ENCODE assay signal across 14 cellular contexts in genomic region chr18:58965291-58965929, GRCh38.
DNase-seq lines count a peak whose midpoint lies in the region; ATAC-seq, FAIRE-seq and TF ChIP-seq lines count a peak whose summit lies in the region.
"Had no signal": no experiment of that assay in that cellular context is flagged by ENCODE, and none has a peak within 500 bp of the region (broad histone marks: within the 10 kb centered on the region; RNA-seq: fewer than 3 reads in every experiment).

No MANE protein-coding gene starts in this region.

- H3K79me1 ChIP-seq in neuronal stem cell (ENCODE audit: low read depth, low read length): no peaks in the 10 kb centered on the region

- CTCF ChIA-PET in A549 (lab: Yijun Ruan, JAX): no interaction called here

- no peak overlapping the region for H3K14ac ChIP-seq in neuronal stem cell (ENCODE audit: low read length)

- H2AK5ac ChIP-seq in neuronal stem cell (ENCODE audit: low read depth, low read length): no peak overlapping the region

- H3K36me3 Mint-ChIP-seq in astrocyte (ENCODE audit: low read depth, unreplicated experiment): peaks cover 22% of the 10 kb centered on the region
- H3K36me3 Mint-ChIP-seq: natural killer cell had no signal

- no peaks in the 10 kb centered on the region for H3K9me3 Mint-ChIP-seq in astrocyte (ENCODE audit: unreplicated experiment)
- H3K9me3 Mint-ChIP-seq: activated naive CD4-positive, alpha-beta T cell treated with anti-CD3 and anti-CD28 coated beads for 36 hours; natural killer cell had no signal

- H3K9ac ChIP-seq in astrocyte (ENCODE audit: low read length): no peak overlapping the region
- H3K9ac ChIP-seq in neuronal stem cell (ENCODE audit: low read depth, low read length, poor library complexity): no peak overlapping the region

- no peak for TF ChIP-seq RAD21 in A549 (conservative IDR thresholded peaks at IDR 0.05 in 1 of 2, IDR thresholded peaks at IDR 0.05 in 1 of 2)

- no peak overlapping the region for H3K23ac ChIP-seq in neuronal stem cell (ENCODE audit: low read depth, low read length, poor library complexity)

- TF ChIP-seq POLR2A in A549 (IDR thresholded peaks at IDR 0.05; ENCODE audit: low read length): no peak

- no peak overlapping the region for H2BK5ac ChIP-seq in neuronal stem cell (ENCODE audit: low read length)

- H3K4me2 ChIP-seq in A549 (no peak overlapping the region), astrocyte (ENCODE audit: low read length) (no peak overlapping the region), neuronal stem cell (ENCODE audit: insufficient read depth, low read length, poor library complexity, severe bottlenecking) (peak overlapping the region; percentile 26)

- no peak overlapping the region for H2AFZ ChIP-seq in astrocyte (ENCODE audit: low read depth, low read length)
- H2AFZ ChIP-seq in neuronal stem cell (ENCODE audit: low read length): no peak overlapping the region

- peaks cover 20% of the 10 kb centered on the region for H4K20me1 ChIP-seq in astrocyte (ENCODE audit: insufficient read depth, low read length)

- ATAC-seq in A549: no peak
- no peak for ATAC-seq in GM21423 (IDR thresholded peaks at IDR 0.05; ENCODE audit: unreplicated experiment)
- no peak for ATAC-seq in HG02970 (IDR thresholded peaks at IDR 0.05; ENCODE audit: low FRiP score, unreplicated experiment)
- ATAC-seq: natural killer cell had no signal

- peaks cover 31% of the 10 kb centered on the region for H3K79me2 ChIP-seq in astrocyte (ENCODE audit: insufficient read depth, low read length)

- H4K8ac ChIP-seq in neuronal stem cell (ENCODE audit: low read depth, low read length): no peak overlapping the region

- H2BK15ac ChIP-seq in neuronal stem cell (ENCODE audit: low read length): no peak overlapping the region

- peak overlapping the region; percentile 35 to 68; a peak in 4 of 6 replicates for H3K27ac ChIP-seq in A549
- H3K27ac ChIP-seq in astrocyte (ENCODE audit: low read depth, low read length): no peak overlapping the region
- peak overlapping the region; percentile 5 for H3K27ac ChIP-seq in neuronal stem cell (replicated peaks; ENCODE audit: low read length)

- H3K4me3 ChIP-seq in A549 (no peak overlapping the region), astrocyte (ENCODE audit: insufficient read depth, low read depth, low read length) (no peak overlapping the region), neuronal stem cell (ENCODE audit: low read length in 2 of 2) (no peak overlapping the region)

- no peak overlapping the region for H4K91ac ChIP-seq in neuronal stem cell (ENCODE audit: low read depth, low read length, poor library complexity)

- H3K27me3 ChIP-seq in astrocyte (ENCODE audit: insufficient read depth, low read length): no peaks in the 10 kb centered on the region
- H3K27me3 ChIP-seq in neuronal stem cell (ENCODE audit: control insufficient read depth in 3 of 3, insufficient read depth in 3 of 3, low read depth in 1 of 3, low read length in 3 of 3): no peaks in the 10 kb centered on the region
- H3K27me3 ChIP-seq: BE2C had no signal

- no peak overlapping the region for H3K4ac ChIP-seq in neuronal stem cell (ENCODE audit: low read length)

- H2BK12ac ChIP-seq in neuronal stem cell (ENCODE audit: low read length): no peak overlapping the region

- TF ChIP-seq CTCF in A549 (IDR thresholded peaks at IDR 0.05): no peak
- no peak for TF ChIP-seq CTCF in astrocyte (IDR thresholded peaks at IDR 0.05; ENCODE audit: insufficient read depth, low read depth, low read length)

- peaks cover 21% of the 10 kb centered on the region for H3K36me3 ChIP-seq in astrocyte (ENCODE audit: insufficient read depth, low read length)
- H3K36me3 ChIP-seq in neuronal stem cell (replicated peaks in 1 of 2; ENCODE audit: control insufficient read depth in 2 of 2, insufficient read depth in 2 of 2, low read length in 2 of 2): peaks cover 17 to 87% of the 10 kb centered on the region in 2 donors
- H3K36me3 ChIP-seq: BE2C had no signal

- peaks cover 17% of the 10 kb centered on the region for H3K4me1 Mint-ChIP-seq in astrocyte (ENCODE audit: low read depth, unreplicated experiment)
- H3K4me1 Mint-ChIP-seq: natural killer cell had no signal

- POLR2A ChIA-PET in A549 (lab: Yijun Ruan, JAX): no interaction called here

- no peaks in the 10 kb centered on the region for H3K27me3 Mint-ChIP-seq in astrocyte (ENCODE audit: low read depth, unreplicated experiment)

- TF ChIP-seq EP300 in A549 (IDR thresholded peaks at IDR 0.05): no peak

- no peak overlapping the region for H3K4me3 Mint-ChIP-seq in astrocyte (ENCODE audit: unreplicated experiment)
- H3K4me3 Mint-ChIP-seq: activated naive CD4-positive, alpha-beta T cell treated with anti-CD3 and anti-CD28 coated beads for 36 hours; natural killer cell had no signal

- H3K4me1 ChIP-seq in A549: peaks cover 30% of the 10 kb centered on the region; the same call in 2 of the 3 replicates
- H3K4me1 ChIP-seq in astrocyte (ENCODE audit: insufficient read depth, low read length): peaks cover 5% of the 10 kb centered on the region
- peaks cover 0 to 7% of the 10 kb centered on the region in 2 donors for H3K4me1 ChIP-seq in neuronal stem cell (ENCODE audit: control insufficient read depth in 2 of 2, insufficient read depth in 1 of 2, low read depth in 1 of 2, low read length in 2 of 2)
- H3K4me1 ChIP-seq: BE2C had no signal

- no peak overlapping the region for H2BK120ac ChIP-seq in neuronal stem cell (ENCODE audit: low read depth, low read length)

- DNase-seq in A549 (ENCODE audit: low read depth in 1 of 2, low spot score in 1 of 2): no peak
- no peak for DNase-seq in GM18507 (ENCODE audit: extremely low spot score, insufficient read length, low read depth)
- DNase-seq in astrocyte (ENCODE audit: low read depth): no peak
- DNase-seq in neuronal stem cell (ENCODE audit: low spot score): no peak
- no peak for DNase-seq in NCI-H2029 treated with DMSO at 0.1 percent for 48 hours (lab: John Stamatoyannopoulos, UW)
- DNase-seq in activated T-cell treated with anti-CD3 and anti-CD28 coated beads, Interleukin-2, amount 50 U/mL, for 48 hours: no peak
- DNase-seq: activated naive CD4-positive, alpha-beta T cell treated with anti-CD3 and anti-CD28 coated beads for 36 hours; BE2C; foreskin fibroblast; islet precursor cell; natural killer cell; T-helper 9 cell had no signal

- H3K18ac ChIP-seq in neuronal stem cell (ENCODE audit: low read length): no peak overlapping the region

- no peaks in the 10 kb centered on the region for H3K9me3 ChIP-seq in A549
- no peaks in the 10 kb centered on the region for H3K9me3 ChIP-seq in astrocyte (ENCODE audit: insufficient read depth, low read depth, low read length)
- no peaks in the 10 kb centered on the region for H3K9me3 ChIP-seq in neuronal stem cell (replicated peaks in 1 of 2; ENCODE audit: control insufficient read depth in 2 of 2, insufficient read depth in 1 of 2, low read depth in 1 of 2, low read length in 2 of 2)
- H3K9me3 ChIP-seq: BE2C had no signal

- no peak for FAIRE-seq in A549 (lab: Jason Lieb, UNC)
- FAIRE-seq in GM18507 (lab: Jason Lieb, UNC): peak; percentile 72
- FAIRE-seq in astrocyte (lab: Jason Lieb, UNC): peak; percentile 32

- WGBS in A549 (ENCODE audit: missing lambda C conversion rate): 90% methylated on average over 4 of the region's 4 CpGs
- WGBS in neuronal stem cell (ENCODE audit: extremely low coverage in 2 of 2, insufficient read length in 2 of 2, insufficient replicate concordance in 1 of 2), 2 donors: no CpG with 5 or more reads among the region's 4 CpGs

- H3K27ac Mint-ChIP-seq in astrocyte (ENCODE audit: unreplicated experiment): no peak overlapping the region
- H3K27ac Mint-ChIP-seq: activated naive CD4-positive, alpha-beta T cell treated with anti-CD3 and anti-CD28 coated beads for 36 hours; natural killer cell had no signal

TF ChIP-seq in A549, 52 proteins besides CTCF, POLR2A, EP300 and RAD21 (continues in another document):
- TF ChIP-seq ELK1 (IDR thresholded peaks at IDR 0.05; ENCODE audit: low read depth, low read length): no peak
- no peak for TF ChIP-seq CHD4 (IDR thresholded peaks at IDR 0.05; ENCODE audit: borderline replicate concordance)
- no peak for TF ChIP-seq RNF2 (IDR thresholded peaks at IDR 0.05; ENCODE audit: borderline replicate concordance, low read depth)
- no peak for TF ChIP-seq HOXB5 (CRISPR knock-in tag; IDR thresholded peaks at IDR 0.05)
- TF ChIP-seq SMC3 (IDR thresholded peaks at IDR 0.05): no peak
- no peak for TF ChIP-seq CHD2 (IDR thresholded peaks at IDR 0.05; ENCODE audit: low read length, partially characterized antibody)
- no peak for TF ChIP-seq PHF8 (IDR thresholded peaks at IDR 0.05; ENCODE audit: borderline replicate concordance, low read depth)
- no peak for TF ChIP-seq MAFK (IDR thresholded peaks at IDR 0.05; ENCODE audit: partially characterized antibody)
- no peak for TF ChIP-seq RARB (CRISPR knock-in tag; IDR thresholded peaks at IDR 0.05)
- TF ChIP-seq GATA3 (IDR thresholded peaks at IDR 0.05; ENCODE audit: borderline replicate concordance): no peak
- TF ChIP-seq TP53 (CRISPR knock-in tag; IDR thresholded peaks at IDR 0.05): no peak
- TF ChIP-seq ATOH8 (CRISPR knock-in tag; IDR thresholded peaks at IDR 0.05; ENCODE audit: low read depth): no peak
- TF ChIP-seq CBX2 (IDR thresholded peaks at IDR 0.05; ENCODE audit: borderline replicate concordance, low read depth): no peak
- no peak for TF ChIP-seq CEBPB (IDR thresholded peaks at IDR 0.05)
- no peak for TF ChIP-seq RFX5 (IDR thresholded peaks at IDR 0.05)
